Comparison of ENCODE assay signal across 14 cellular contexts in genomic region chr10:11181996-11182395, GRCh38.
DNase-seq lines count a peak whose midpoint lies in the region; ATAC-seq and TF ChIP-seq lines count a peak whose summit lies in the region.
"Had no signal": no experiment of that assay in that cellular context is flagged by ENCODE, and none has a peak within 500 bp of the region (broad histone marks: within the 10 kb centered on the region; RNA-seq: fewer than 3 reads in every experiment).

No MANE protein-coding gene starts in this region.

- peak overlapping the region; percentile 50 to 59 for H3K4me3 Mint-ChIP-seq in activated T-cell treated with anti-CD3 and anti-CD28 coated beads, Interleukin-2, amount 50 U/mL, for 72 hours
- no peak overlapping the region for H3K4me3 Mint-ChIP-seq in activated T-helper 17 cell treated with anti-CD3 and anti-CD28 coated beads, Interleukin-2, amount 50 U/mL, for 72 hours
- no peak overlapping the region for H3K4me3 Mint-ChIP-seq in Calu3 (ENCODE audit: low read depth, unreplicated experiment)
- H3K4me3 Mint-ChIP-seq: H9 had no signal

- TF ChIP-seq POLR2A in heart left ventricle (IDR thresholded peaks at IDR 0.05): no peak
- TF ChIP-seq POLR2A in testis (IDR thresholded peaks at IDR 0.05): no peak
- TF ChIP-seq POLR2A in prostate gland (IDR thresholded peaks at IDR 0.05): no peak

- peaks cover 4% of the 10 kb centered on the region in 2 donors for H3K9me3 Mint-ChIP-seq in activated T-cell treated with anti-CD3 and anti-CD28 coated beads, Interleukin-2, amount 50 U/mL, for 72 hours
- H3K9me3 Mint-ChIP-seq in activated T-helper 17 cell treated with anti-CD3 and anti-CD28 coated beads, Interleukin-2, amount 50 U/mL, for 72 hours: no peaks in the 10 kb centered on the region
- peaks cover 7% of the 10 kb centered on the region for H3K9me3 Mint-ChIP-seq in Calu3 (ENCODE audit: low read depth, unreplicated experiment)

- DNase-seq in activated T-cell treated with anti-CD3 and anti-CD28 coated beads, Interleukin-2, amount 50 U/mL, for 72 hours: no peak
- no peak for DNase-seq in activated T-cell treated with anti-CD3 and anti-CD28 coated beads, Interleukin-2, amount 50 U/mL, for 1 hour
- peak in 4 of 5 donors; percentile 62 to 78 (median 70) for DNase-seq in heart left ventricle
- peak; percentile 54 for DNase-seq in testis
- DNase-seq in prostate gland (ENCODE audit: low spot score): no peak
- no peak for DNase-seq in Calu3
- no peak for DNase-seq in iPS-NIHi7 (ENCODE audit: extremely low spot score)
- DNase-seq: activated CD4-positive, alpha-beta T cell treated with anti-CD3 and anti-CD28 coated beads for 1 hour; activated effector memory CD4-positive, alpha-beta T cell treated with Interleukin-2 at 50 U/mL for 16 hours; cortex of kidney; esophagus squamous epithelium; H9 had no signal

- H3K4me1 ChIP-seq in heart left ventricle (peaks cover 0 to 95% (median 41%) of the 10 kb centered on the region in 12 donors), testis (no peaks in the 10 kb centered on the region), prostate gland (replicated peaks) (no peaks in the 10 kb centered on the region)

- peaks cover 32 to 42% of the 10 kb centered on the region in 2 donors for H3K36me3 Mint-ChIP-seq in activated T-cell treated with anti-CD3 and anti-CD28 coated beads, Interleukin-2, amount 50 U/mL, for 72 hours (ENCODE audit: insufficient read depth in 2 of 2)
- no peaks in the 10 kb centered on the region for H3K36me3 Mint-ChIP-seq in activated T-helper 17 cell treated with anti-CD3 and anti-CD28 coated beads, Interleukin-2, amount 50 U/mL, for 72 hours (ENCODE audit: low read depth)
- H3K36me3 Mint-ChIP-seq in Calu3 (ENCODE audit: insufficient read depth, unreplicated experiment): no peaks in the 10 kb centered on the region

- peak overlapping the region; percentile 81 for H3K27ac Mint-ChIP-seq in activated T-cell treated with anti-CD3 and anti-CD28 coated beads, Interleukin-2, amount 50 U/mL, for 72 hours
- H3K27ac Mint-ChIP-seq in activated T-helper 17 cell treated with anti-CD3 and anti-CD28 coated beads, Interleukin-2, amount 50 U/mL, for 72 hours: peak overlapping the region; percentile 70
- no peak overlapping the region for H3K27ac Mint-ChIP-seq in Calu3 (ENCODE audit: unreplicated experiment)

- H3K27me3 Mint-ChIP-seq in activated T-cell treated with anti-CD3 and anti-CD28 coated beads, Interleukin-2, amount 50 U/mL, for 72 hours (ENCODE audit: low read depth): no peaks in the 10 kb centered on the region
- H3K27me3 Mint-ChIP-seq in activated T-helper 17 cell treated with anti-CD3 and anti-CD28 coated beads, Interleukin-2, amount 50 U/mL, for 72 hours: no peaks in the 10 kb centered on the region
- no peaks in the 10 kb centered on the region for H3K27me3 Mint-ChIP-seq in Calu3 (ENCODE audit: unreplicated experiment)

- H3K27ac ChIP-seq in heart left ventricle (peak overlapping the region in 9 of 12 donors; percentile 16 to 76 (median 54)), testis (no peak overlapping the region), prostate gland (no peak overlapping the region)
- H3K27ac ChIP-seq: vagina had no signal

- intact Hi-C loops in heart left ventricle (cut with DNase I) (loop anchor here in 4 of 10 donors (5.0 to 10.0 kb wide), 2 partner anchors 80 to 83 kb away; no protein-coding TSS in a partner anchor), testis (cut with DNase I; ENCODE audit: low total_unique reads) (no loop called here), prostate gland (cut with DNase I) (no loop called here), Calu3 (cut with micrococcal nuclease; ENCODE audit: unreplicated experiment) (no loop called here)

- no TSS peak for BruUV-seq in Calu3 (replicated peaks; lab: Mats Ljungman, UMichigan)

- peaks cover 0 to 20% (median 3%) of the 10 kb centered on the region in 12 donors for H3K9me3 ChIP-seq in heart left ventricle
- no peaks in the 10 kb centered on the region for H3K9me3 ChIP-seq in testis
- H3K9me3 ChIP-seq in prostate gland: no peaks in the 10 kb centered on the region
- H3K9me3 ChIP-seq: vagina had no signal

- ATAC-seq in activated T-cell treated with anti-CD3 and anti-CD28 coated beads, Interleukin-2, amount 50 U/mL, for 72 hours (replicated peaks in 1 of 2): no peak
- ATAC-seq in activated T-helper 17 cell treated with anti-CD3 and anti-CD28 coated beads, Interleukin-2, amount 50 U/mL, for 72 hours (replicated peaks): no peak
- peak; percentile 53 to 78 (median 70) for ATAC-seq in heart left ventricle

- H3K4me3 ChIP-seq in heart left ventricle: no peak overlapping the region
- H3K4me3 ChIP-seq in testis: no peak overlapping the region
- H3K4me3 ChIP-seq in prostate gland: no peak overlapping the region
- H3K4me3 ChIP-seq: esophagus squamous epithelium, vagina had no signal

- TF ChIP-seq CTCF in heart left ventricle (IDR thresholded peaks at IDR 0.05) (no peak), testis (IDR thresholded peaks at IDR 0.05) (no peak), prostate gland (IDR thresholded peaks at IDR 0.05) (no peak), Calu3 (IDR thresholded peaks at IDR 0.05; ENCODE audit: unreplicated experiment) (no peak)

- H3K4me1 Mint-ChIP-seq in activated T-cell treated with anti-CD3 and anti-CD28 coated beads, Interleukin-2, amount 50 U/mL, for 72 hours (ENCODE audit: low read depth): peaks cover 59% of the 10 kb centered on the region
- H3K4me1 Mint-ChIP-seq in activated T-helper 17 cell treated with anti-CD3 and anti-CD28 coated beads, Interleukin-2, amount 50 U/mL, for 72 hours: peaks cover 68% of the 10 kb centered on the region
- H3K4me1 Mint-ChIP-seq in Calu3 (ENCODE audit: low read depth, unreplicated experiment): no peaks in the 10 kb centered on the region

- H3K36me3 ChIP-seq in heart left ventricle: peaks cover 0 to 23% (median 4%) of the 10 kb centered on the region in 9 donors
- no peaks in the 10 kb centered on the region for H3K36me3 ChIP-seq in testis (ENCODE audit: low read depth, missing control alignments)
- no peaks in the 10 kb centered on the region for H3K36me3 ChIP-seq in prostate gland
- H3K36me3 ChIP-seq: vagina had no signal

- 39 to 50% (median 47%) methylated on average over 7 of the region's 7 CpGs for WGBS in heart left ventricle, 4 donors
- WGBS in testis, 2 donors: 54 to 71% methylated on average over 7 of the region's 7 CpGs
- WGBS in prostate gland: 26% methylated on average over 7 of the region's 7 CpGs

- H3K27me3 ChIP-seq in heart left ventricle (no peaks in the 10 kb centered on the region), testis (no peaks in the 10 kb centered on the region), prostate gland (replicated peaks; ENCODE audit: insufficient read depth) (no peaks in the 10 kb centered on the region)
- H3K27me3 ChIP-seq: esophagus squamous epithelium, vagina had no signal

- CTCF ChIA-PET in Calu3 (lab: Charles Lee): interaction anchor here (0.5 kb wide), 1 partner anchor 74 kb away, joined by 4 read pairs; no protein-coding TSS in a partner anchor

Comparison
In these comparisons a context has a peak if more than half of its experiments do, and no peak if none do; other contexts are left out.
1. ATAC-seq: peak in heart left ventricle (4 of 4); none in activated T-cell treated with anti-CD3 and anti-CD28 coated beads, Interleukin-2, amount 50 U/mL, for 72 hours (0 of 2) and activated T-helper 17 cell treated with anti-CD3 and anti-CD28 coated beads, Interleukin-2, amount 50 U/mL, for 72 hours (single experiment).
2. DNase-seq: peak in heart left ventricle (4 of 5) and testis (single experiment); none in activated T-cell treated with anti-CD3 and anti-CD28 coated beads, Interleukin-2, amount 50 U/mL, for 72 hours (0 of 2), activated T-cell treated with anti-CD3 and anti-CD28 coated beads, Interleukin-2, amount 50 U/mL, for 1 hour (single experiment), prostate gland (single experiment), Calu3 (single experiment) and iPS-NIHi7 (single experiment).
3. H3K4me3 Mint-ChIP-seq: peak in activated T-cell treated with anti-CD3 and anti-CD28 coated beads, Interleukin-2, amount 50 U/mL, for 72 hours (2 of 2); none in activated T-helper 17 cell treated with anti-CD3 and anti-CD28 coated beads, Interleukin-2, amount 50 U/mL, for 72 hours (single experiment) and Calu3 (single experiment).
4. H3K27ac ChIP-seq: peak in heart left ventricle (9 of 12); none in testis (0 of 2) and prostate gland (0 of 2).